17 cellular contexts compared by ENCODE assay signal in genomic region chr2:109295070-109295780, GRCh38.
DNase-seq lines count a peak whose midpoint lies in the region; ATAC-seq and TF ChIP-seq lines count a peak whose summit lies in the region.
"Had no signal": no experiment of that assay in that cellular context is flagged by ENCODE, and none has a peak within 500 bp of the region (broad histone marks: within the 10 kb centered on the region; RNA-seq: fewer than 3 reads in every experiment).

No MANE protein-coding gene starts in this region.

- peaks cover 26% of the 10 kb centered on the region for H3K4me1 ChIP-seq in MM.1S (ENCODE audit: low read length)
- H3K4me1 ChIP-seq: HAP-1 had no signal

- H3K27ac Mint-ChIP-seq in natural killer cell treated with Interleukin-12 subunit alpha and Interleukin-12 subunit beta and Interleukin-15 and Interleukin-18, amount 100 ng/mL, for 72 hours, result no peak overlapping the region
- no peak overlapping the region for H3K27ac Mint-ChIP-seq in natural killer cell
- H3K27ac Mint-ChIP-seq: T-helper 1 cell treated with Interleukin-12 subunit alpha and Interleukin-12 subunit beta and Interleukin-4 antibody, amounts not matched to agents 30 μg/mL and 1 μg/mL, for 36 hours had no signal

- H3F3A ChIP-seq in MM.1S (ENCODE audit: insufficient read depth, low read length), result peaks cover 18% of the 10 kb centered on the region

- peaks cover 65% of the 10 kb centered on the region for H3K79me2 ChIP-seq in MM.1S (ENCODE audit: low read length)

- H3K4me3 ChIP-seq in MM.1S (ENCODE audit: low read length), result peak overlapping the region; percentile 21; the same call in 1 of the 2 replicates
- H3K4me3 ChIP-seq: GM12878, GM23248, HAP-1 had no signal

- H3K9me2 ChIP-seq in MM.1S (replicated peaks; ENCODE audit: insufficient read depth, low read length), result no peaks in the 10 kb centered on the region

- H3K4me3 Mint-ChIP-seq in natural killer cell treated with Interleukin-12 subunit alpha and Interleukin-12 subunit beta and Interleukin-15 and Interleukin-18, amount 100 ng/mL, for 72 hours, result no peak overlapping the region
- H3K4me3 Mint-ChIP-seq in natural killer cell, result no peak overlapping the region
- H3K4me3 Mint-ChIP-seq: T-helper 1 cell treated with Interleukin-12 subunit alpha and Interleukin-12 subunit beta and Interleukin-4 antibody, amounts not matched to agents 30 μg/mL and 1 μg/mL, for 36 hours had no signal

- no peaks in the 10 kb centered on the region for H3K36me3 ChIP-seq in MM.1S (replicated peaks; ENCODE audit: insufficient read depth, low read length)
- H3K36me3 ChIP-seq: HAP-1 had no signal

- no peaks in the 10 kb centered on the region for H3K9me3 ChIP-seq in MM.1S (replicated peaks; ENCODE audit: insufficient read depth, low read length)
- H3K9me3 ChIP-seq: HAP-1 had no signal

- no peaks in the 10 kb centered on the region for H3K27me3 ChIP-seq in MM.1S (replicated peaks; ENCODE audit: insufficient read depth, low read length)

- no peaks in the 10 kb centered on the region for H3K9me3 Mint-ChIP-seq in natural killer cell treated with Interleukin-12 subunit alpha and Interleukin-12 subunit beta and Interleukin-15 and Interleukin-18, amount 100 ng/mL, for 72 hours
- no peaks in the 10 kb centered on the region for H3K9me3 Mint-ChIP-seq in natural killer cell
- H3K9me3 Mint-ChIP-seq: T-helper 1 cell treated with Interleukin-12 subunit alpha and Interleukin-12 subunit beta and Interleukin-4 antibody, amounts not matched to agents 30 μg/mL and 1 μg/mL, for 36 hours had no signal

- intact Hi-C loops in natural killer cell (cut with micrococcal nuclease), result no loop called here

- H3K4me1 Mint-ChIP-seq in natural killer cell treated with Interleukin-12 subunit alpha and Interleukin-12 subunit beta and Interleukin-15 and Interleukin-18, amount 100 ng/mL, for 72 hours (ENCODE audit: low read depth in 2 of 2), result peaks cover 0 to 3% of the 10 kb centered on the region in 2 donors
- H3K4me1 Mint-ChIP-seq in natural killer cell, result peaks cover 7 to 16% of the 10 kb centered on the region in 2 donors

- peak overlapping the region; percentile 61 for H3K4me2 ChIP-seq in MM.1S (ENCODE audit: low read depth, low read length)

- H3K36me3 Mint-ChIP-seq in natural killer cell treated with Interleukin-12 subunit alpha and Interleukin-12 subunit beta and Interleukin-15 and Interleukin-18, amount 100 ng/mL, for 72 hours, result no peaks in the 10 kb centered on the region
- H3K36me3 Mint-ChIP-seq in natural killer cell, result no peaks in the 10 kb centered on the region

- H3K27ac ChIP-seq in MM.1S (ENCODE audit: low read length), result peak overlapping the region; percentile 85
- H3K27ac ChIP-seq: GM23248 had no signal

- H4K20me1 ChIP-seq in MM.1S (ENCODE audit: insufficient read depth, low read length), result no peaks in the 10 kb centered on the region

- TF ChIP-seq CTCF in natural killer cell (IDR thresholded peaks at IDR 0.05), result no peak
- no peak for TF ChIP-seq CTCF in MM.1S (IDR thresholded peaks at IDR 0.05; ENCODE audit: low read length)

- peak; percentile 46 for DNase-seq in natural killer cell treated with Interleukin-12 subunit alpha and Interleukin-12 subunit beta and Interleukin-15 and Interleukin-18, amount 100 ng/mL, for 72 hours (ENCODE audit: low spot score)
- DNase-seq in natural killer cell (no peak), MM.1S (peak; percentile 94), dermis blood vessel endothelial cell (peak; percentile 50), A172 (ENCODE audit: low spot score) (no peak), NAMALWA (ENCODE audit: low spot score) (no peak)
- DNase-seq: COR-L47, GM23248, NCI-H1092, NCI-H2081 treated with DMSO at 0.1 percent for 48 hours, PC-3, RPMI8226, SIG-M5 had no signal

- ATAC-seq in natural killer cell treated with Interleukin-12 subunit alpha and Interleukin-12 subunit beta and Interleukin-15 and Interleukin-18, amount 100 ng/mL, for 72 hours, result no peak
- ATAC-seq in natural killer cell (no peak), HG03457 (IDR thresholded peaks at IDR 0.05; ENCODE audit: unreplicated experiment) (no peak)
- ATAC-seq: GM12878, PC-3 had no signal

- peak overlapping the region; percentile 42 for H3K9ac ChIP-seq in MM.1S (ENCODE audit: low read length)
- H3K9ac ChIP-seq: GM23248 had no signal

- H3K27me3 Mint-ChIP-seq in natural killer cell treated with Interleukin-12 subunit alpha and Interleukin-12 subunit beta and Interleukin-15 and Interleukin-18, amount 100 ng/mL, for 72 hours, result peaks cover 0 to 2% of the 10 kb centered on the region in 2 donors
- H3K27me3 Mint-ChIP-seq in natural killer cell (ENCODE audit: low read depth in 2 of 2), result no peaks in the 10 kb centered on the region

- H2AFZ ChIP-seq in MM.1S (ENCODE audit: low read length), result peak overlapping the region; percentile 3; the same call in 1 of the 2 replicates
- H2AFZ ChIP-seq: GM23248 had no signal

Comparison
In these comparisons a context has a peak if more than half of its experiments do, and no peak if none do; other contexts are left out.
1. DNase-seq: peak in natural killer cell treated with Interleukin-12 subunit alpha and Interleukin-12 subunit beta and Interleukin-15 and Interleukin-18, amount 100 ng/mL, for 72 hours (single experiment), MM.1S (single experiment) and dermis blood vessel endothelial cell (single experiment); none in natural killer cell (single experiment), A172 (single experiment) and NAMALWA (single experiment).